Comparison of ENCODE assay signal across 14 cellular contexts in genomic region chr18:7174359-7175107, GRCh38. TPM values are rescaled to one million over a fixed set of nuclear protein-coding genes. Genes with fewer than 3 reads are reported as not detected.
A peak's percentile ranks its signal among the peaks of the same experiment; 100 is the strongest.
DNase-seq lines count a peak whose midpoint lies in the region; ATAC-seq, FAIRE-seq and TF ChIP-seq lines count a peak whose summit lies in the region.
"Had no signal": no experiment of that assay in that cellular context is flagged by ENCODE, and none has a peak within 500 bp of the region (broad histone marks: within the 10 kb centered on the region; RNA-seq: fewer than 3 reads in every experiment).

No MANE protein-coding gene starts in this region.

- H3K18ac ChIP-seq in H1 (ENCODE audit: extremely low read depth, low read length), result no peak overlapping the region

- no peak overlapping the region for H2AK5ac ChIP-seq in H1 (ENCODE audit: low read depth, low read length)

- H3K36me3 ChIP-seq in H1 (ENCODE audit: control insufficient read depth in 2 of 4, insufficient read depth in 4 of 4, low read length in 3 of 4), result no peaks in the 10 kb centered on the region
- H3K36me3 ChIP-seq: BE2C had no signal

- no peak overlapping the region for H3K4ac ChIP-seq in H1 (replicated peaks; ENCODE audit: insufficient read length, low read depth, low read length)

- no peak overlapping the region for H2BK5ac ChIP-seq in H1 (ENCODE audit: low read depth, low read length)

- no peak overlapping the region for H3K23ac ChIP-seq in H1 (ENCODE audit: insufficient read length)

- in situ Hi-C loops in ACHN (cut with HindIII; ENCODE audit: low pct_ligation_motif_present, low pct_unique_long_range_greater_than_20kb, low sequenced_read_pairs), result no loop called here

- H4K91ac ChIP-seq in H1 (replicated peaks; ENCODE audit: insufficient read length, low read length), result no peak overlapping the region

- no peak overlapping the region for H4K5ac ChIP-seq in H1 (ENCODE audit: insufficient read length, low read depth, low read length)

- H2AFZ ChIP-seq in H1 (ENCODE audit: low read length), result no peak overlapping the region

- no peak overlapping the region for H2BK12ac ChIP-seq in H1 (ENCODE audit: low read depth, low read length)

- H2BK20ac ChIP-seq in H1 (ENCODE audit: low read length), result no peak overlapping the region

- CTCF ChIA-PET in H1 (lab: Charles Lee; ENCODE audit: partially characterized antibody), result interaction anchor here (1.0 to 6.2 kb wide), 7 partner anchors 10 to 254 kb away, joined by 3 to 83 read pairs (median 11); no protein-coding TSS in a partner anchor

- no peak for TF ChIP-seq EP300 in H1 (IDR thresholded peaks at IDR 0.05; ENCODE audit: borderline replicate concordance in 1 of 2, low read depth in 2 of 2, low read length in 2 of 2)

- no peak for TF ChIP-seq POLR2A in H1 (IDR thresholded peaks at IDR 0.05; ENCODE audit: control extremely low read depth in 1 of 2, low read depth in 2 of 2, low read length in 2 of 2)

- no peak overlapping the region for H3K14ac ChIP-seq in H1 (ENCODE audit: insufficient read length)

- no peak overlapping the region for H3K9ac ChIP-seq in H1 (replicated peaks in 1 of 4; ENCODE audit: extremely low read depth in 1 of 4, low read depth in 3 of 4, low read length in 3 of 4)

- H2BK120ac ChIP-seq in H1 (replicated peaks; ENCODE audit: low read depth, low read length), result no peak overlapping the region

- no peak overlapping the region for H3K56ac ChIP-seq in H1 (replicated peaks; ENCODE audit: insufficient read length, low read depth, low read length)

- no peaks in the 10 kb centered on the region for H3K79me1 ChIP-seq in H1 (ENCODE audit: low read depth, low read length)

- peak; percentile 41; the same call in 1 of the 2 replicates for TF ChIP-seq CTCF in LNCAP (IDR thresholded peaks at IDR 0.05)
- TF ChIP-seq CTCF in H1 (IDR thresholded peaks at IDR 0.05; ENCODE audit: control extremely low read depth in 1 of 3, insufficient read depth in 1 of 3, low read depth in 1 of 3, low read length in 3 of 3), result peak; percentile 41 to 43 (median 41); a peak in 3 of 4 replicates

- no peak overlapping the region for H3K4me3 ChIP-seq in H1 (ENCODE audit: extremely low read depth in 1 of 4, insufficient read depth in 2 of 4, low read depth in 3 of 4, low read length in 4 of 4)

- WGBS in H1 (ENCODE audit: extremely low coverage in 1 of 2, insufficient coverage in 1 of 2, insufficient read length in 1 of 2, insufficient replicate concordance in 2 of 2, low coverage in 1 of 2, low lambda C conversion rate in 2 of 2, missing lambda C conversion rate in 1 of 2), 2 experiments, result 88% methylated on average over 9 of the region's 14 CpGs; no CpG with 5 or more reads in 1 of the 2 experiments

- no peak overlapping the region for H3K27ac ChIP-seq in H1 (ENCODE audit: low read depth, low read length)

- H2BK15ac ChIP-seq in H1 (ENCODE audit: low read length), result no peak overlapping the region

- H3K79me2 ChIP-seq in H1 (ENCODE audit: control insufficient read depth in 1 of 2, insufficient read depth in 2 of 2, low read length in 2 of 2), result no peaks in the 10 kb centered on the region

- H3K9me3 ChIP-seq in H1 (ENCODE audit: insufficient read depth in 2 of 2, low read depth in 1 of 2, low read length in 1 of 2), result peaks cover 0 to 2% of the 10 kb centered on the region in 2 experiments; a peak in 1 of 4 replicates
- H3K9me3 ChIP-seq: BE2C had no signal

- peak; percentile 12 for DNase-seq in ACHN
- no peak for DNase-seq in H1 (ENCODE audit: low read depth in 1 of 2, low spot score in 2 of 2)
- DNase-seq in midbrain (lab: John Stamatoyannopoulos, UW), result peak; percentile 3
- DNase-seq in T-helper 9 cell, result no peak
- no peak for DNase-seq in T1000 (lab: John Stamatoyannopoulos, UW)
- DNase-seq: BE2C, NCI-H226, T-helper 1 cell had no signal

- H3K23me2 ChIP-seq in H1 (ENCODE audit: low read depth, low read length), result no peaks in the 10 kb centered on the region

- ATAC-seq in GM19351 (IDR thresholded peaks at IDR 0.05; ENCODE audit: unreplicated experiment), result no peak
- ATAC-seq in HG03025 (IDR thresholded peaks at IDR 0.05; ENCODE audit: low FRiP score, unreplicated experiment), result no peak

- no peaks in the 10 kb centered on the region for H3K4me1 ChIP-seq in H1 (replicated peaks in 1 of 4; ENCODE audit: control insufficient read depth in 3 of 4, insufficient read depth in 4 of 4, low read length in 3 of 4)
- H3K4me1 ChIP-seq: BE2C had no signal

- H4K20me1 ChIP-seq in H1 (replicated peaks in 1 of 2; ENCODE audit: control insufficient read depth in 1 of 2, insufficient read depth in 2 of 2, low read length in 2 of 2), result no peaks in the 10 kb centered on the region

- no peaks in the 10 kb centered on the region for H3K27me3 ChIP-seq in H1 (replicated peaks in 1 of 4; ENCODE audit: control insufficient read depth in 3 of 4, extremely low read depth in 1 of 4, insufficient read depth in 3 of 4, low read length in 3 of 4)
- H3K27me3 ChIP-seq: BE2C had no signal

- H4K8ac ChIP-seq in H1 (ENCODE audit: extremely low read depth, insufficient read depth, low read length), result no peak overlapping the region

- FAIRE-seq in H1 (lab: Jason Lieb, UNC), result no peak
- FAIRE-seq: astrocyte had no signal

- peak; percentile 61 to 65 for TF ChIP-seq RAD21 in H1 (IDR thresholded peaks at IDR 0.05 in 1 of 2, conservative IDR thresholded peaks at IDR 0.05 in 1 of 2; ENCODE audit: low read depth in 2 of 2, low read length in 2 of 2)

- POLR2A ChIA-PET in H1 (lab: Charles Lee; ENCODE audit: partially characterized antibody), result interaction anchor here (0.6 kb wide), 1 partner anchor 653 kb away, joined by 3 read pairs; no protein-coding TSS in a partner anchor

- no peak overlapping the region for H3K4me2 ChIP-seq in H1 (ENCODE audit: insufficient read depth in 1 of 2, low read depth in 2 of 2, low read length in 2 of 2)

TF ChIP-seq in H1, 55 proteins besides CTCF, POLR2A, EP300 and RAD21:
- TF ChIP-seq CBX8 (IDR thresholded peaks at IDR 0.05; ENCODE audit: borderline replicate concordance, low read depth, low read length) (no peak), SP2 (IDR thresholded peaks at IDR 0.05; ENCODE audit: low read length) (no peak), KDM1A (IDR thresholded peaks at IDR 0.05; ENCODE audit: borderline replicate concordance, low read length) (no peak), MAX (IDR thresholded peaks at IDR 0.05) (no peak), SRF (IDR thresholded peaks at IDR 0.05; ENCODE audit: low read depth, low read length) (no peak), TCF12 (IDR thresholded peaks at IDR 0.05; ENCODE audit: low read depth, low read length) (no peak), PHF8 (conservative IDR thresholded peaks at IDR 0.05; ENCODE audit: low read depth, low read length) (no peak), SIRT6 (IDR thresholded peaks at IDR 0.05; ENCODE audit: low read length) (no peak), CHD1 (IDR thresholded peaks at IDR 0.05; ENCODE audit: low read depth, low read length) (no peak), RNF2 (IDR thresholded peaks at IDR 0.05; ENCODE audit: borderline replicate concordance, low read depth, low read length, missing control alignments, poor library complexity, severe bottlenecking) (no peak), YY1 (IDR thresholded peaks at IDR 0.05; ENCODE audit: low read depth, low read length) (no peak), CTBP2 (IDR thresholded peaks at IDR 0.05; ENCODE audit: borderline replicate concordance, insufficient read depth, insufficient read length, low read length) (no peak), ATF3 (IDR thresholded peaks at IDR 0.05; ENCODE audit: insufficient read depth, low read depth, low read length) (no peak), CHD2 (IDR thresholded peaks at IDR 0.05; ENCODE audit: low read length) (no peak), EZH2 (IDR thresholded peaks at IDR 0.05; ENCODE audit: low read depth, low read length, severe bottlenecking) (no peak), SIX5 (IDR thresholded peaks at IDR 0.05; ENCODE audit: low read depth, low read length) (no peak)

RNA-seq across cellular contexts. Expression of gene LRRC30, which starts 56.4 kb away (rescaled TPM):
- not detected in 2 replicates for total RNA-seq in H1 (2021; fragmentation: NEBNext Ultra II Directional; extraction: Animal tissue kit (Norgen Biotek cat#: 25700))
- polyA plus RNA-seq in H1 (2011; rRNA removed), result not detected in 2 replicates
- not detected for polyA plus RNA-seq in H1 (2011; cell fraction: cytosol; rRNA removed)
- polyA plus RNA-seq in H1 (2011; cell fraction: nucleus; rRNA removed), result not detected
- polyA plus RNA-seq in H1 (2012, experiment 1 of 2), result not detected in 4 replicates
- not detected for polyA plus RNA-seq in H1 (2012, experiment 2 of 2)
- not detected for polyA plus RNA-seq in H1 (2013, experiment 1 of 2)
- not detected for polyA plus RNA-seq in H1 (2013, experiment 2 of 2)
- polyA minus RNA-seq in H1 (2011; rRNA and poly(A)+ RNA removed), result not detected in 2 replicates
- polyA minus RNA-seq in H1 (2011; cell fraction: cytosol; rRNA and poly(A)+ RNA removed), result not detected
- not detected for polyA minus RNA-seq in H1 (2011; cell fraction: nucleus; rRNA and poly(A)+ RNA removed)
- total RNA-seq: astrocyte, lower leg skin had no signal
- polyA plus RNA-seq: esophagus had no signal

RNA-seq across cellular contexts. Expression of gene LAMA1, which starts 56.9 kb away (rescaled TPM):
- total RNA-seq in H1 (2021; fragmentation: NEBNext Ultra II Directional; extraction: Animal tissue kit (Norgen Biotek cat#: 25700)), result 48.7 and 48.8 TPM in 2 replicates
- 24.8 and 30.4 TPM in 2 replicates for polyA plus RNA-seq in H1 (2011; rRNA removed)
- 30.7 TPM for polyA plus RNA-seq in H1 (2011; cell fraction: cytosol; rRNA removed)
- polyA plus RNA-seq in H1 (2011; cell fraction: nucleus; rRNA removed), result 93.8 TPM
- 40.3 to 50.4 TPM (median 47.6 TPM) in 4 replicates for polyA plus RNA-seq in H1 (2012, experiment 1 of 2)
- 4.7 TPM for polyA plus RNA-seq in H1 (2012, experiment 2 of 2)
- 53.7 TPM for polyA plus RNA-seq in H1 (2013, experiment 1 of 2)
- polyA plus RNA-seq in H1 (2013, experiment 2 of 2), result 39.0 TPM
- polyA minus RNA-seq in H1 (2011; rRNA and poly(A)+ RNA removed), result 83.6 and 118 TPM in 2 replicates
- polyA minus RNA-seq in H1 (2011; cell fraction: cytosol; rRNA and poly(A)+ RNA removed), result 36.4 TPM
- 65.3 TPM for polyA minus RNA-seq in H1 (2011; cell fraction: nucleus; rRNA and poly(A)+ RNA removed)

Comparison
In these comparisons a context has a peak if more than half of its experiments do, and no peak if none do; other contexts are left out.
1. DNase-seq: peak in ACHN (single experiment) and midbrain (single experiment); none in H1 (0 of 2), T-helper 9 cell (single experiment) and T1000 (single experiment).